In the genomic region with DNA sequence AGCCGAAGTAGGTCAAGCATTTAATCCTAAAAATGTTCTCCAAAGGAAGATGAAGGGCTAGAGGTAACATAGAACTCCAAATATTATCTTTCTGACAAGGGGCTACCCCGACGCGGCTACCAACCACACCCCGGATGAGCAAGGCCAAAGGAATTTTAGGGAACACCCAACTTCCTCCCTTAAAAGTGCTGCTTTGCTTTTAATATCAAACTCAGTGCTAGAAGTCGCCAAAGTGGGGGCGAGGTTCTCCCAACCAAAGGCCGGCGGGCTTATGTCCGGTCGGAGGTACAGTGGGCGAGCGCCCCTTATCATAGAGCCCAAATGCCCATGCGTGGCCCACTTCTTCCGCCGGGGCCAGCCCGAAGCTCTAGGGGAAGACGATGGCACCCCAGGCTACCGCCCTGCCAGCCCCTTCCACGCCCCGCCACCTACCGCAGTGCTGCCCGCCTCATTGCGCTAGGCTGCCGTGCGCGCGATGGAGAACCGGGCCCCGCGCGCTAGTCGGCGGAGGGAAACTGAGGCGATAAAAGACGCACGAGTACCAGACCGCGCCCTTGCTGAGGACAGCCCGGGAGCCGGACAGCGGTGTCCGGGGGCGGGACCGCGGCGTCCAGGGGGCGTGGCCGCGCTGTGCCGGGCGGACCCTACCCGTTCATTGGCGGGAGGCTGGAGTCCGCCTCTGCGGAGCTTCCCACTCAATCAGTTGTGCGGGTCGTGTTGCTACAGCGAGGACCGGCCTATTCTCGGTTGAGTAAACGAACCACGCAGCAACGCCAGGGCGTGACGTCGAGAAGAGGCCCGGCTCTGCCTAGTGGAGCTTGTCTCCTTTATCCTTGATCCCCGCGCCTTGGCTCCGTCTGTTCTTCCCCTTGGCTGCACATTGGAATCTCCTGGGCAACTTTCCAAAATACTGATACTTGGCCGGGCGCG, we compare ENCODE assay signal across 1 cellular context.
TF ChIP-seq lines count a peak whose summit lies in the region.

A gene with protein sequence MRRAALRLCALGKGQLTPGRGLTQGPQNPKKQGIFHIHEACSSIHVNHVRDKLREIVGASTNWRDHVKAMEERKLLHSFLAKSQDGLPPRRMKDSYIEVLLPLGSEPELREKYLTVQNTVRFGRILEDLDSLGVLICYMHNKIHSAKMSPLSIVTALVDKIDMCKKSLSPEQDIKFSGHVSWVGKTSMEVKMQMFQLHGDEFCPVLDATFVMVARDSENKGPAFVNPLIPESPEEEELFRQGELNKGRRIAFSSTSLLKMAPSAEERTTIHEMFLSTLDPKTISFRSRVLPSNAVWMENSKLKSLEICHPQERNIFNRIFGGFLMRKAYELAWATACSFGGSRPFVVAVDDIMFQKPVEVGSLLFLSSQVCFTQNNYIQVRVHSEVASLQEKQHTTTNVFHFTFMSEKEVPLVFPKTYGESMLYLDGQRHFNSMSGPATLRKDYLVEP (minus strand): TSS at position 584 of the 930 bp plus-strand sequence. CDS start 132 bp downstream, at position 452.

TF ChIP-seq in HepG2, 621 proteins besides CTCF, POLR2A, EP300 and RAD21 (continued from another document and continues in another):
- TF ChIP-seq, protein P1, sequence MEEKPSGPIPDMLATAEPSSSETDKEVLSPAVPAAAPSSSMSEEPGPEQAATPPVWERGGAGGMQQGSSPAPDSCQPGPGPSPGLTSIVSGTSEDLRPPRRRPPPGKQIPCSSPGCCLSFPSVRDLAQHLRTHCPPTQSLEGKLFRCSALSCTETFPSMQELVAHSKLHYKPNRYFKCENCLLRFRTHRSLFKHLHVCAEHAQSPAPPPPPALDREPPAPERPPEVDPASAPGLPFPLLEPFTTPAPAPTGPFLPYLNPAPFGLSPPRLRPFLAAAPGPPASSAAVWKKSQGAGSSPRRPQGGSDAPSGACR (CRISPR knock-in tag; IDR thresholded peaks at IDR 0.05) = no peak
- TF ChIP-seq ZNF547 (CRISPR knock-in tag; IDR thresholded peaks at IDR 0.05) = 0 out of 2 replicates have a peak, but pooled peaks have one; percentile 24
- TF ChIP-seq CCDC6 (CRISPR knock-in tag; IDR thresholded peaks at IDR 0.05) = peak; percentile 52; the same call in 1 of the 2 replicates
- TF ChIP-seq, protein P2, sequence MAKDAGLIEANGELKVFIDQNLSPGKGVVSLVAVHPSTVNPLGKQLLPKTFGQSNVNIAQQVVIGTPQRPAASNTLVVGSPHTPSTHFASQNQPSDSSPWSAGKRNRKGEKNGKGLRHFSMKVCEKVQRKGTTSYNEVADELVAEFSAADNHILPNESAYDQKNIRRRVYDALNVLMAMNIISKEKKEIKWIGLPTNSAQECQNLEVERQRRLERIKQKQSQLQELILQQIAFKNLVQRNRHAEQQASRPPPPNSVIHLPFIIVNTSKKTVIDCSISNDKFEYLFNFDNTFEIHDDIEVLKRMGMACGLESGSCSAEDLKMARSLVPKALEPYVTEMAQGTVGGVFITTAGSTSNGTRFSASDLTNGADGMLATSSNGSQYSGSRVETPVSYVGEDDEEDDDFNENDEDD (CRISPR knock-in tag; IDR thresholded peaks at IDR 0.05; ENCODE audit: borderline replicate concordance) = peak; percentile 15; the same call in 1 of the 2 replicates
- no peak for TF ChIP-seq ZNF232 (CRISPR knock-in tag; IDR thresholded peaks at IDR 0.05; ENCODE audit: borderline replicate concordance)
- no peak for TF ChIP-seq BRD4 (CRISPR knock-in tag; IDR thresholded peaks at IDR 0.05)
- no peak for TF ChIP-seq ZFP41 (CRISPR knock-in tag; IDR thresholded peaks at IDR 0.05; ENCODE audit: borderline replicate concordance)
- TF ChIP-seq, protein P3, sequence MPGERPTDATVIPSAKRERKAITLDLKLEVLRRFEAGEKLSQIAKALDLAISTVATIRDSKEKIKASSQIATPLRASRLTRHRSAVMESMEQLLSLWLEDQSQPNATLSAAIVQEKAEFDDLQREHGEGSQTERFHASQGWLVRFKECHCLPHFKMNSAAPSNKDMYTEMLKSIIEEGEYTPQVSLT (CRISPR knock-in tag; IDR thresholded peaks at IDR 0.05; ENCODE audit: borderline replicate concordance, low read depth) = no peak
- peak; percentile 49; the same call in 1 of the 2 replicates for TF ChIP-seq POLR2G (IDR thresholded peaks at IDR 0.05; ENCODE audit: low read depth, low read length)
- TF ChIP-seq ZNF441 (CRISPR knock-in tag; IDR thresholded peaks at IDR 0.05; ENCODE audit: borderline replicate concordance) = no peak
- TF ChIP-seq TARDBP (CRISPR knock-in tag; IDR thresholded peaks at IDR 0.05) = no peak
- TF ChIP-seq, protein P4, sequence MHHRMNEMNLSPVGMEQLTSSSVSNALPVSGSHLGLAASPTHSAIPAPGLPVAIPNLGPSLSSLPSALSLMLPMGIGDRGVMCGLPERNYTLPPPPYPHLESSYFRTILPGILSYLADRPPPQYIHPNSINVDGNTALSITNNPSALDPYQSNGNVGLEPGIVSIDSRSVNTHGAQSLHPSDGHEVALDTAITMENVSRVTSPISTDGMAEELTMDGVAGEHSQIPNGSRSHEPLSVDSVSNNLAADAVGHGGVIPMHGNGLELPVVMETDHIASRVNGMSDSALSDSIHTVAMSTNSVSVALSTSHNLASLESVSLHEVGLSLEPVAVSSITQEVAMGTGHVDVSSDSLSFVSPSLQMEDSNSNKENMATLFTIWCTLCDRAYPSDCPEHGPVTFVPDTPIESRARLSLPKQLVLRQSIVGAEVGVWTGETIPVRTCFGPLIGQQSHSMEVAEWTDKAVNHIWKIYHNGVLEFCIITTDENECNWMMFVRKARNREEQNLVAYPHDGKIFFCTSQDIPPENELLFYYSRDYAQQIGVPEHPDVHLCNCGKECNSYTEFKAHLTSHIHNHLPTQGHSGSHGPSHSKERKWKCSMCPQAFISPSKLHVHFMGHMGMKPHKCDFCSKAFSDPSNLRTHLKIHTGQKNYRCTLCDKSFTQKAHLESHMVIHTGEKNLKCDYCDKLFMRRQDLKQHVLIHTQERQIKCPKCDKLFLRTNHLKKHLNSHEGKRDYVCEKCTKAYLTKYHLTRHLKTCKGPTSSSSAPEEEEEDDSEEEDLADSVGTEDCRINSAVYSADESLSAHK (CRISPR knock-in tag; IDR thresholded peaks at IDR 0.05; ENCODE audit: borderline replicate concordance) = no peak
- peak; percentile 39; the same call in 1 of the 2 replicates for TF ChIP-seq ISL2 (CRISPR knock-in tag; IDR thresholded peaks at IDR 0.05)
- TF ChIP-seq, protein P5, sequence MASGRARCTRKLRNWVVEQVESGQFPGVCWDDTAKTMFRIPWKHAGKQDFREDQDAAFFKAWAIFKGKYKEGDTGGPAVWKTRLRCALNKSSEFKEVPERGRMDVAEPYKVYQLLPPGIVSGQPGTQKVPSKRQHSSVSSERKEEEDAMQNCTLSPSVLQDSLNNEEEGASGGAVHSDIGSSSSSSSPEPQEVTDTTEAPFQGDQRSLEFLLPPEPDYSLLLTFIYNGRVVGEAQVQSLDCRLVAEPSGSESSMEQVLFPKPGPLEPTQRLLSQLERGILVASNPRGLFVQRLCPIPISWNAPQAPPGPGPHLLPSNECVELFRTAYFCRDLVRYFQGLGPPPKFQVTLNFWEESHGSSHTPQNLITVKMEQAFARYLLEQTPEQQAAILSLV (CRISPR knock-in tag; IDR thresholded peaks at IDR 0.05; ENCODE audit: borderline replicate concordance) = peak; percentile 57; the same call in 1 of the 2 replicates
- TF ChIP-seq CBFB (CRISPR knock-in tag; IDR thresholded peaks at IDR 0.05) = no peak
- no peak; the same call in 1 of the 2 replicates for TF ChIP-seq MEIS1 (CRISPR knock-in tag; IDR thresholded peaks at IDR 0.05; ENCODE audit: borderline replicate concordance)
- TF ChIP-seq, protein P6, sequence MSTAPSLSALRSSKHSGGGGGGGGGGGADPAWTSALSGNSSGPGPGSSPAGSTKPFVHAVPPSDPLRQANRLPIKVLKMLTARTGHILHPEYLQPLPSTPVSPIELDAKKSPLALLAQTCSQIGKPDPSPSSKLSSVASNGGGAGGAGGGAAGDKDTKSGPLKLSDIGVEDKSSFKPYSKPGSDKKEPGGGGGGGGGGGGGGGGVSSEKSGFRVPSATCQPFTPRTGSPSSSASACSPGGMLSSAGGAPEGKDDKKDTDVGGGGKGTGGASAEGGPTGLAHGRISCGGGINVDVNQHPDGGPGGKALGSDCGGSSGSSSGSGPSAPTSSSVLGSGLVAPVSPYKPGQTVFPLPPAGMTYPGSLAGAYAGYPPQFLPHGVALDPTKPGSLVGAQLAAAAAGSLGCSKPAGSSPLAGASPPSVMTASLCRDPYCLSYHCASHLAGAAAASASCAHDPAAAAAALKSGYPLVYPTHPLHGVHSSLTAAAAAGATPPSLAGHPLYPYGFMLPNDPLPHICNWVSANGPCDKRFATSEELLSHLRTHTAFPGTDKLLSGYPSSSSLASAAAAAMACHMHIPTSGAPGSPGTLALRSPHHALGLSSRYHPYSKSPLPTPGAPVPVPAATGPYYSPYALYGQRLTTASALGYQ (CRISPR knock-in tag; IDR thresholded peaks at IDR 0.05) = no peak
- TF ChIP-seq, protein P7, sequence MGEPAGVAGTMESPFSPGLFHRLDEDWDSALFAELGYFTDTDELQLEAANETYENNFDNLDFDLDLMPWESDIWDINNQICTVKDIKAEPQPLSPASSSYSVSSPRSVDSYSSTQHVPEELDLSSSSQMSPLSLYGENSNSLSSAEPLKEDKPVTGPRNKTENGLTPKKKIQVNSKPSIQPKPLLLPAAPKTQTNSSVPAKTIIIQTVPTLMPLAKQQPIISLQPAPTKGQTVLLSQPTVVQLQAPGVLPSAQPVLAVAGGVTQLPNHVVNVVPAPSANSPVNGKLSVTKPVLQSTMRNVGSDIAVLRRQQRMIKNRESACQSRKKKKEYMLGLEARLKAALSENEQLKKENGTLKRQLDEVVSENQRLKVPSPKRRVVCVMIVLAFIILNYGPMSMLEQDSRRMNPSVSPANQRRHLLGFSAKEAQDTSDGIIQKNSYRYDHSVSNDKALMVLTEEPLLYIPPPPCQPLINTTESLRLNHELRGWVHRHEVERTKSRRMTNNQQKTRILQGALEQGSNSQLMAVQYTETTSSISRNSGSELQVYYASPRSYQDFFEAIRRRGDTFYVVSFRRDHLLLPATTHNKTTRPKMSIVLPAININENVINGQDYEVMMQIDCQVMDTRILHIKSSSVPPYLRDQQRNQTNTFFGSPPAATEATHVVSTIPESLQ (CRISPR knock-in tag; conservative IDR thresholded peaks at IDR 0.05) = no peak
- TF ChIP-seq AGO2 (optimal IDR thresholded peaks at IDR 0.05; ENCODE audit: low read depth, low read length) = peak; percentile 88
- no peak; the same call in 1 of the 2 replicates for TF ChIP-seq ZNF788 (CRISPR knock-in tag; IDR thresholded peaks at IDR 0.05; ENCODE audit: borderline replicate concordance)
- TF ChIP-seq, protein P8, sequence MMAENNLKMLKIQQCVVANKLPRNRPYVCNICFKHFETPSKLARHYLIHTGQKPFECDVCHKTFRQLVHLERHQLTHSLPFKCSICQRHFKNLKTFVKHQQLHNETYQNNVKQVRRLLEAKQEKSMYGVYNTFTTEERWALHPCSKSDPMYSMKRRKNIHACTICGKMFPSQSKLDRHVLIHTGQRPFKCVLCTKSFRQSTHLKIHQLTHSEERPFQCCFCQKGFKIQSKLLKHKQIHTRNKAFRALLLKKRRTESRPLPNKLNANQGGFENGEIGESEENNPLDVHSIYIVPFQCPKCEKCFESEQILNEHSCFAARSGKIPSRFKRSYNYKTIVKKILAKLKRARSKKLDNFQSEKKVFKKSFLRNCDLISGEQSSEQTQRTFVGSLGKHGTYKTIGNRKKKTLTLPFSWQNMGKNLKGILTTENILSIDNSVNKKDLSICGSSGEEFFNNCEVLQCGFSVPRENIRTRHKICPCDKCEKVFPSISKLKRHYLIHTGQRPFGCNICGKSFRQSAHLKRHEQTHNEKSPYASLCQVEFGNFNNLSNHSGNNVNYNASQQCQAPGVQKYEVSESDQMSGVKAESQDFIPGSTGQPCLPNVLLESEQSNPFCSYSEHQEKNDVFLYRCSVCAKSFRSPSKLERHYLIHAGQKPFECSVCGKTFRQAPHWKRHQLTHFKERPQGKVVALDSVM (CRISPR knock-in tag; IDR thresholded peaks at IDR 0.05) = no peak
- TF ChIP-seq, protein P9, sequence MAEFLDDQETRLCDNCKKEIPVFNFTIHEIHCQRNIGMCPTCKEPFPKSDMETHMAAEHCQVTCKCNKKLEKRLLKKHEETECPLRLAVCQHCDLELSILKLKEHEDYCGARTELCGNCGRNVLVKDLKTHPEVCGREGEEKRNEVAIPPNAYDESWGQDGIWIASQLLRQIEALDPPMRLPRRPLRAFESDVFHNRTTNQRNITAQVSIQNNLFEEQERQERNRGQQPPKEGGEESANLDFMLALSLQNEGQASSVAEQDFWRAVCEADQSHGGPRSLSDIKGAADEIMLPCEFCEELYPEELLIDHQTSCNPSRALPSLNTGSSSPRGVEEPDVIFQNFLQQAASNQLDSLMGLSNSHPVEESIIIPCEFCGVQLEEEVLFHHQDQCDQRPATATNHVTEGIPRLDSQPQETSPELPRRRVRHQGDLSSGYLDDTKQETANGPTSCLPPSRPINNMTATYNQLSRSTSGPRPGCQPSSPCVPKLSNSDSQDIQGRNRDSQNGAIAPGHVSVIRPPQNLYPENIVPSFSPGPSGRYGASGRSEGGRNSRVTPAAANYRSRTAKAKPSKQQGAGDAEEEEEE (CRISPR knock-in tag; IDR thresholded peaks at IDR 0.05; ENCODE audit: borderline replicate concordance) = no peak
- no peak for TF ChIP-seq ETV6 (CRISPR knock-in tag; conservative IDR thresholded peaks at IDR 0.05)
- no peak for TF ChIP-seq GTF3A (CRISPR knock-in tag; conservative IDR thresholded peaks at IDR 0.05)
- TF ChIP-seq PRPF4 (IDR thresholded peaks at IDR 0.05; ENCODE audit: low read depth, low read length, poor library complexity, severe bottlenecking) = no peak
- TF ChIP-seq, protein P10, sequence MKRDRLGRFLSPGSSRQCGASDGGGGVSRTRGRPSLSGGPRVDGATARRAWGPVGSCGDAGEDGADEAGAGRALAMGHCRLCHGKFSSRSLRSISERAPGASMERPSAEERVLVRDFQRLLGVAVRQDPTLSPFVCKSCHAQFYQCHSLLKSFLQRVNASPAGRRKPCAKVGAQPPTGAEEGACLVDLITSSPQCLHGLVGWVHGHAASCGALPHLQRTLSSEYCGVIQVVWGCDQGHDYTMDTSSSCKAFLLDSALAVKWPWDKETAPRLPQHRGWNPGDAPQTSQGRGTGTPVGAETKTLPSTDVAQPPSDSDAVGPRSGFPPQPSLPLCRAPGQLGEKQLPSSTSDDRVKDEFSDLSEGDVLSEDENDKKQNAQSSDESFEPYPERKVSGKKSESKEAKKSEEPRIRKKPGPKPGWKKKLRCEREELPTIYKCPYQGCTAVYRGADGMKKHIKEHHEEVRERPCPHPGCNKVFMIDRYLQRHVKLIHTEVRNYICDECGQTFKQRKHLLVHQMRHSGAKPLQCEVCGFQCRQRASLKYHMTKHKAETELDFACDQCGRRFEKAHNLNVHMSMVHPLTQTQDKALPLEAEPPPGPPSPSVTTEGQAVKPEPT (CRISPR knock-in tag; IDR thresholded peaks at IDR 0.05; ENCODE audit: low read depth) = no peak
- TF ChIP-seq, protein P11, sequence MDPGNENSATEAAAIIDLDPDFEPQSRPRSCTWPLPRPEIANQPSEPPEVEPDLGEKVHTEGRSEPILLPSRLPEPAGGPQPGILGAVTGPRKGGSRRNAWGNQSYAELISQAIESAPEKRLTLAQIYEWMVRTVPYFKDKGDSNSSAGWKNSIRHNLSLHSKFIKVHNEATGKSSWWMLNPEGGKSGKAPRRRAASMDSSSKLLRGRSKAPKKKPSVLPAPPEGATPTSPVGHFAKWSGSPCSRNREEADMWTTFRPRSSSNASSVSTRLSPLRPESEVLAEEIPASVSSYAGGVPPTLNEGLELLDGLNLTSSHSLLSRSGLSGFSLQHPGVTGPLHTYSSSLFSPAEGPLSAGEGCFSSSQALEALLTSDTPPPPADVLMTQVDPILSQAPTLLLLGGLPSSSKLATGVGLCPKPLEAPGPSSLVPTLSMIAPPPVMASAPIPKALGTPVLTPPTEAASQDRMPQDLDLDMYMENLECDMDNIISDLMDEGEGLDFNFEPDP (CRISPR knock-in tag; conservative IDR thresholded peaks at IDR 0.05) = no peak
